ENCODE assay signal across 22 cellular contexts in genomic region chr20:46930940-46931339, GRCh38. TPM values are rescaled to one million over a fixed set of nuclear protein-coding genes. Genes with fewer than 3 reads are reported as not detected.
"Had no signal": no experiment of that assay in that cellular context is flagged by ENCODE, and none has a peak within 500 bp of the region (broad histone marks: within the 10 kb centered on the region; RNA-seq: fewer than 3 reads in every experiment).

No MANE protein-coding gene starts in this region.

- H3K27me3 ChIP-seq: cardiac muscle cell, hepatocyte, right atrium auricular region had no signal

- H3K4me3 ChIP-seq: cardiac muscle cell, hepatocyte, prostate gland, right atrium auricular region, upper lobe of right lung had no signal

- H3K36me3 ChIP-seq: cardiac muscle cell, prostate gland, right atrium auricular region, upper lobe of right lung had no signal

- ATAC-seq: activated CD4-positive, alpha-beta T cell treated with anti-CD3 and anti-CD28 coated beads for 36 hours; natural killer cell; stimulated activated naive CD8-positive, alpha-beta T cell treated with anti-CD3 and anti-CD28 coated beads, Interleukin-15, amount 100 ng/mL, for 72 hours; T-cell; upper lobe of right lung had no signal

- DNase-seq: activated CD4-positive, alpha-beta T cell treated with anti-CD3 and anti-CD28 coated beads for 36 hours; activated CD4-positive, alpha-beta T cell treated with anti-CD3 and anti-CD28 coated beads, Interleukin-2, amount 50 U/mL, for 48 hours; activated naive CD4-positive, alpha-beta T cell treated with Interleukin-2 at 50 U/mL for 16 hours; activated naive CD8-positive, alpha-beta T cell treated with anti-CD3 and anti-CD28 coated beads, Interleukin-2, amount 10 ng/mL, durations not matched to agents 7 days and 5 days; activated T-cell treated with anti-CD3 and anti-CD28 coated beads, Interleukin-2, amount 50 U/mL, for 48 hours; amygdala; dermis blood vessel endothelial cell; effector CD8-positive, alpha-beta T cell; glutamatergic neuron; kidney glomerular epithelial cell; natural killer cell; stimulated activated CD4-positive, alpha-beta T cell treated with anti-CD3 and anti-CD28 coated beads, Interleukin-12 subunit alpha, Interleukin-12 subunit beta, amount 100 ng/mL, for 4 hours; stimulated activated naive CD8-positive, alpha-beta T cell treated with anti-CD3 and anti-CD28 coated beads, Interleukin-15, amount 100 ng/mL, for 72 hours; T-cell; upper lobe of right lung had no signal

- FAIRE-seq: frontal cortex, TTC549 had no signal

- H3K27ac ChIP-seq: cardiac muscle cell, hepatocyte, right atrium auricular region, upper lobe of right lung had no signal

- H3K4me1 ChIP-seq: upper lobe of right lung had no signal

- H3K9me3 ChIP-seq: prostate gland, right atrium auricular region, upper lobe of right lung had no signal

RNA-seq across cellular contexts. Expression of gene EYA2, which starts 36.3 kb away (rescaled TPM):
- total RNA-seq: activated CD4-positive, alpha-beta T cell treated with anti-CD3 and anti-CD28 coated beads for 36 hours; activated CD8-positive, alpha-beta memory T cell treated with anti-CD3 and anti-CD28 coated beads for 36 hours; activated naive CD8-positive, alpha-beta T cell treated with anti-CD3 and anti-CD28 coated beads, Interleukin-2, amount 10 ng/mL, durations not matched to agents 7 days and 5 days; dermis blood vessel endothelial cell; T-cell had no signal
- polyA plus RNA-seq: cardiac muscle cell had no signal
